18 cellular contexts compared by ENCODE assay signal in genomic region chr20:51432251-51432784, GRCh38.
A peak's percentile ranks its signal among the peaks of the same experiment; 100 is the strongest.
DNase-seq lines count a peak whose midpoint lies in the region; ATAC-seq and FAIRE-seq lines count a peak whose summit lies in the region.
"Had no signal": no experiment of that assay in that cellular context is flagged by ENCODE, and none has a peak within 500 bp of the region (broad histone marks: within the 10 kb centered on the region; RNA-seq: fewer than 3 reads in every experiment).

No MANE protein-coding gene starts in this region.

- ATAC-seq in activated CD8-positive, alpha-beta memory T cell treated with anti-CD3 and anti-CD28 coated beads, Interleukin-2, amount 10 ng/mL, durations not matched to agents 7 days and 5 days = no peak
- ATAC-seq in T-helper 17 cell = no peak
- ATAC-seq in effector memory CD8-positive, alpha-beta T cell (replicated peaks) = no peak
- no peak for ATAC-seq in stimulated activated memory B cell treated with anti-CD40 and anti-IgM and Interleukin-4, amounts not matched to agents 10 μg/mL and 1 μg/mL and 100 μg/mL, for 72 hours
- ATAC-seq: PC-3 had no signal

- no peaks in the 10 kb centered on the region for H3K9me3 Mint-ChIP-seq in activated CD8-positive, alpha-beta memory T cell treated with anti-CD3 and anti-CD28 coated beads, Interleukin-2, amount 10 ng/mL, durations not matched to agents 7 days and 5 days (ENCODE audit: low read depth)
- H3K9me3 Mint-ChIP-seq in effector memory CD8-positive, alpha-beta T cell = no peaks in the 10 kb centered on the region
- H3K9me3 Mint-ChIP-seq in stimulated activated memory B cell treated with anti-CD40 and anti-IgM and Interleukin-4, amounts not matched to agents 10 μg/mL and 1 μg/mL and 100 μg/mL, for 72 hours = no peaks in the 10 kb centered on the region

- peak overlapping the region; percentile 35 for H2BK5ac ChIP-seq in trophoblast cell (ENCODE audit: low read depth, low read length, poor library complexity)

- peak overlapping the region; percentile 13 for H3K27ac ChIP-seq in trophoblast cell (ENCODE audit: low read depth, low read length)
- H3K27ac ChIP-seq: KMS-11, RWPE1 had no signal

- peaks cover 65% of the 10 kb centered on the region for H3K79me1 ChIP-seq in trophoblast cell (ENCODE audit: low read length)

- H3K4me1 ChIP-seq in trophoblast cell (ENCODE audit: control insufficient read depth in 1 of 2, insufficient read depth in 2 of 2, low read length in 2 of 2) = peaks cover 31 to 43% of the 10 kb centered on the region in 2 experiments

- H2BK12ac ChIP-seq in trophoblast cell (ENCODE audit: low read length) = peak overlapping the region; percentile 90

- peak overlapping the region; percentile 68 for H3K27ac Mint-ChIP-seq in activated CD8-positive, alpha-beta memory T cell treated with anti-CD3 and anti-CD28 coated beads, Interleukin-2, amount 10 ng/mL, durations not matched to agents 7 days and 5 days
- peak overlapping the region; percentile 85 for H3K27ac Mint-ChIP-seq in T-helper 17 cell
- H3K27ac Mint-ChIP-seq in effector memory CD8-positive, alpha-beta T cell = peak overlapping the region; percentile 61 to 96
- no peak overlapping the region for H3K27ac Mint-ChIP-seq in stimulated activated memory B cell treated with anti-CD40 and anti-IgM and Interleukin-4, amounts not matched to agents 10 μg/mL and 1 μg/mL and 100 μg/mL, for 72 hours

- CTCF ChIA-PET in activated CD8-positive, alpha-beta memory T cell treated with anti-CD3 and anti-CD28 coated beads, Interleukin-2, amount 10 ng/mL, durations not matched to agents 7 days and 5 days (lab: Charles Lee) = interaction anchor here (0.6 to 1.0 kb wide), 2 partner anchors 21 to 47 kb away, joined by 3 to 4 read pairs; no protein-coding TSS in a partner anchor

- H3K4me1 Mint-ChIP-seq in activated CD8-positive, alpha-beta memory T cell treated with anti-CD3 and anti-CD28 coated beads, Interleukin-2, amount 10 ng/mL, durations not matched to agents 7 days and 5 days = peaks cover 79% of the 10 kb centered on the region
- H3K4me1 Mint-ChIP-seq in T-helper 17 cell = peaks cover 41% of the 10 kb centered on the region
- H3K4me1 Mint-ChIP-seq in effector memory CD8-positive, alpha-beta T cell (ENCODE audit: low read depth in 2 of 2) = peaks cover 41 to 62% of the 10 kb centered on the region in 2 donors
- H3K4me1 Mint-ChIP-seq in stimulated activated memory B cell treated with anti-CD40 and anti-IgM and Interleukin-4, amounts not matched to agents 10 μg/mL and 1 μg/mL and 100 μg/mL, for 72 hours = peaks cover 41% of the 10 kb centered on the region

- H3K36me3 ChIP-seq in trophoblast cell (ENCODE audit: control insufficient read depth in 1 of 2, insufficient read depth in 2 of 2, low read length in 2 of 2) = peaks cover 10 to 16% of the 10 kb centered on the region in 2 experiments

- no peaks in the 10 kb centered on the region for H3K27me3 Mint-ChIP-seq in activated CD8-positive, alpha-beta memory T cell treated with anti-CD3 and anti-CD28 coated beads, Interleukin-2, amount 10 ng/mL, durations not matched to agents 7 days and 5 days
- H3K27me3 Mint-ChIP-seq in T-helper 17 cell = no peaks in the 10 kb centered on the region
- H3K27me3 Mint-ChIP-seq in effector memory CD8-positive, alpha-beta T cell = no peaks in the 10 kb centered on the region
- no peaks in the 10 kb centered on the region for H3K27me3 Mint-ChIP-seq in stimulated activated memory B cell treated with anti-CD40 and anti-IgM and Interleukin-4, amounts not matched to agents 10 μg/mL and 1 μg/mL and 100 μg/mL, for 72 hours

- H3K14ac ChIP-seq in trophoblast cell (ENCODE audit: low read length) = peak overlapping the region; percentile 68

- no peak overlapping the region for H3K9ac ChIP-seq in trophoblast cell (ENCODE audit: low read length)
- H3K9ac ChIP-seq: KMS-11 had no signal

- H3K4me3 Mint-ChIP-seq in activated CD8-positive, alpha-beta memory T cell treated with anti-CD3 and anti-CD28 coated beads, Interleukin-2, amount 10 ng/mL, durations not matched to agents 7 days and 5 days = no peak overlapping the region
- H3K4me3 Mint-ChIP-seq in T-helper 17 cell = peak overlapping the region; percentile 36
- peak overlapping the region; percentile 43 to 51 for H3K4me3 Mint-ChIP-seq in effector memory CD8-positive, alpha-beta T cell
- H3K4me3 Mint-ChIP-seq in stimulated activated memory B cell treated with anti-CD40 and anti-IgM and Interleukin-4, amounts not matched to agents 10 μg/mL and 1 μg/mL and 100 μg/mL, for 72 hours = no peak overlapping the region

- H3K79me2 ChIP-seq in trophoblast cell (ENCODE audit: control insufficient read depth, insufficient read depth, low read length, poor library complexity) = peaks cover 20% of the 10 kb centered on the region

- no peak overlapping the region for H3K4me2 ChIP-seq in trophoblast cell (ENCODE audit: low read length)
- H3K4me2 ChIP-seq: KMS-11 had no signal

- H4K12ac ChIP-seq in trophoblast cell (ENCODE audit: low read depth, low read length) = no peak overlapping the region

- no peaks in the 10 kb centered on the region for H3K27me3 ChIP-seq in trophoblast cell (ENCODE audit: insufficient read depth, low read length)

- DNase-seq in activated CD8-positive, alpha-beta memory T cell treated with anti-CD3 and anti-CD28 coated beads, Interleukin-2, amount 10 ng/mL, durations not matched to agents 7 days and 5 days = no peak
- DNase-seq in activated CD8-positive, alpha-beta memory T cell treated with anti-CD3 and anti-CD28 coated beads, Interleukin-2, amount 50 U/mL, for 48 hours = no peak
- DNase-seq in T-helper 17 cell = no peak
- DNase-seq in effector memory CD8-positive, alpha-beta T cell = no peak
- DNase-seq in trophoblast cell = no peak
- no peak for DNase-seq in frontal cortex (ENCODE audit: low spot score in 2 of 2)
- DNase-seq in GM19238 (ENCODE audit: insufficient read length, low spot score) = no peak
- DNase-seq: C1 segment of cervical spinal cord, COR-L47, NCI-H1048, NCI-H146, NCI-H2081, NCI-H748 treated with DMSO at 0.1 percent for 48 hours had no signal

- H2BK120ac ChIP-seq in trophoblast cell (ENCODE audit: insufficient read depth, low read length, poor library complexity) = peak overlapping the region; percentile 84

- H3K36me3 Mint-ChIP-seq in activated CD8-positive, alpha-beta memory T cell treated with anti-CD3 and anti-CD28 coated beads, Interleukin-2, amount 10 ng/mL, durations not matched to agents 7 days and 5 days = peaks cover 67% of the 10 kb centered on the region
- peaks cover 20% of the 10 kb centered on the region for H3K36me3 Mint-ChIP-seq in T-helper 17 cell (ENCODE audit: low read depth)
- peaks cover 60% of the 10 kb centered on the region for H3K36me3 Mint-ChIP-seq in effector memory CD8-positive, alpha-beta T cell (ENCODE audit: insufficient read depth)
- peaks cover 83% of the 10 kb centered on the region for H3K36me3 Mint-ChIP-seq in stimulated activated memory B cell treated with anti-CD40 and anti-IgM and Interleukin-4, amounts not matched to agents 10 μg/mL and 1 μg/mL and 100 μg/mL, for 72 hours

- H2AFZ ChIP-seq in trophoblast cell (ENCODE audit: insufficient read depth, low read length, poor library complexity) = no peak overlapping the region

- peak overlapping the region; percentile 76 for H4K8ac ChIP-seq in trophoblast cell (ENCODE audit: low read depth, low read length)

- peak overlapping the region; percentile 57 for H3K4ac ChIP-seq in trophoblast cell (ENCODE audit: low read depth, low read length)

- no peak overlapping the region for H3K4me3 ChIP-seq in trophoblast cell (ENCODE audit: low read depth, low read length)

- FAIRE-seq in frontal cortex (lab: Jason Lieb, UNC) = no peak
- FAIRE-seq: GM12892 had no signal

- no CpG with 5 or more reads among the region's 27 CpGs for WGBS in trophoblast cell (ENCODE audit: extremely low coverage, insufficient coverage, insufficient read length)

- H2AK5ac ChIP-seq in trophoblast cell (ENCODE audit: low read length) = peak overlapping the region; percentile 89

- H3K18ac ChIP-seq in trophoblast cell (ENCODE audit: low read length) = peak overlapping the region; percentile 91

- peak overlapping the region; percentile 94 for H4K91ac ChIP-seq in trophoblast cell (ENCODE audit: low read depth, low read length)

- no peak overlapping the region for H3K23ac ChIP-seq in trophoblast cell (ENCODE audit: low read length)

- no peaks in the 10 kb centered on the region for H3K9me3 ChIP-seq in T-helper 17 cell (ENCODE audit: control insufficient read depth, low read length, poor library complexity, severe bottlenecking)
- no peaks in the 10 kb centered on the region for H3K9me3 ChIP-seq in trophoblast cell (ENCODE audit: insufficient read depth, low read depth, low read length)

Comparison
In these comparisons a context has a peak if more than half of its experiments do, and no peak if none do; other contexts are left out.
1. H3K4me3 Mint-ChIP-seq: peak in T-helper 17 cell (single experiment) and effector memory CD8-positive, alpha-beta T cell (2 of 2); none in activated CD8-positive, alpha-beta memory T cell treated with anti-CD3 and anti-CD28 coated beads, Interleukin-2, amount 10 ng/mL, durations not matched to agents 7 days and 5 days (single experiment) and stimulated activated memory B cell treated with anti-CD40 and anti-IgM and Interleukin-4, amounts not matched to agents 10 μg/mL and 1 μg/mL and 100 μg/mL, for 72 hours (single experiment).